Comparison of ENCODE assay signal across 22 cellular contexts in the genomic region with DNA sequence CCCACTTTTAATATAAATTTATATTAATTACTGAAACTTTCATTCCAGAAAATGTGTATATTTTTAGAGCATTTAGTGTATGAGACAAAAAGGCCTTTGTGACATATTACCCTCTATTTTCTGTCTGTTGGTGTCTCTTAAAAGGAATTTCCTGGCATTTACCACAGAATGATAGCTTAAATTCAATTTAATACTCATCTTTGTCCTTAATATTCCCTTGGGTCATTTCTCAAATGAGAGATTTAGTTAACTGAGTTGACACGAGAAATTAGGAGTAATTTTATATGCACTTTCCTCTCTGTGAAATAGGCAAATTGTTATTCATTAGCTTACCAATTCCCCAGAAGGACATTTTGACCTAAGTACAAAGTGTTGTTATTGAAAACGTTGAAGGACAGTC.
DNase-seq lines count a peak whose midpoint lies in the region; ATAC-seq and TF ChIP-seq lines count a peak whose summit lies in the region.
"Had no signal": no experiment of that assay in that cellular context is flagged by ENCODE, and none has a peak within 500 bp of the region (broad histone marks: within the 10 kb centered on the region; RNA-seq: fewer than 3 reads in every experiment).

No MANE protein-coding gene starts in this region.

- H3K9me3 ChIP-seq in SK-N-MC (ENCODE audit: low read depth, low read length) (peaks cover 1% of the 10 kb centered on the region; the same call in 1 of the 2 replicates), subcutaneous abdominal adipose tissue (ENCODE audit: control insufficient read depth in 5 of 5, low read length in 5 of 5) (no peaks in the 10 kb centered on the region), right atrium auricular region (no peaks in the 10 kb centered on the region), HAP-1 (no peaks in the 10 kb centered on the region)
- H3K9me3 ChIP-seq: BLaER1 treated with 17β-estradiol and CSF1 and Interleukin-3, amounts not matched to agents 10 nM and 100 nM had no signal

- H3K27ac ChIP-seq in SK-N-MC, result peak overlapping the region; percentile 100
- H3K27ac ChIP-seq in subcutaneous abdominal adipose tissue (ENCODE audit: low read depth, low read length), result peak overlapping the region; percentile 27
- no peak overlapping the region for H3K27ac ChIP-seq in right atrium auricular region
- H3K27ac ChIP-seq: BLaER1 treated with 17β-estradiol and CSF1 and Interleukin-3, amounts not matched to agents 10 nM and 100 nM; C4-2B had no signal

- peak overlapping the region; percentile 10 for H3K9ac ChIP-seq in SK-N-MC (ENCODE audit: insufficient read length)
- no peak overlapping the region for H3K9ac ChIP-seq in subcutaneous abdominal adipose tissue (ENCODE audit: low read length in 5 of 5)
- H3K9ac ChIP-seq: BLaER1 treated with 17β-estradiol and CSF1 and Interleukin-3, amounts not matched to agents 10 nM and 100 nM had no signal

- H3K36me3 ChIP-seq in SK-N-MC (ENCODE audit: insufficient read depth, low read length), result no peaks in the 10 kb centered on the region; the same call in 1 of the 2 replicates
- H3K36me3 ChIP-seq in subcutaneous abdominal adipose tissue (ENCODE audit: control insufficient read depth in 5 of 5, insufficient read depth in 5 of 5, low read length in 5 of 5), result no peaks in the 10 kb centered on the region
- no peaks in the 10 kb centered on the region for H3K36me3 ChIP-seq in right atrium auricular region
- H3K36me3 ChIP-seq in HAP-1 (replicated peaks), result no peaks in the 10 kb centered on the region
- H3K36me3 ChIP-seq: BLaER1 treated with 17β-estradiol and CSF1 and Interleukin-3, amounts not matched to agents 10 nM and 100 nM had no signal

- H3K27me3 ChIP-seq in subcutaneous abdominal adipose tissue (ENCODE audit: control insufficient read depth in 5 of 5, insufficient read depth in 4 of 5, low read length in 5 of 5) (no peaks in the 10 kb centered on the region), right atrium auricular region (no peaks in the 10 kb centered on the region), HAP-1 (ENCODE audit: low read depth) (no peaks in the 10 kb centered on the region)
- H3K27me3 ChIP-seq: BLaER1 treated with 17β-estradiol and CSF1 and Interleukin-3, amounts not matched to agents 10 nM and 100 nM had no signal

- in situ Hi-C loops in HAP-1 (cut with MboI; ENCODE audit: low sequenced_read_pairs), result no loop called here

- no peak for TF ChIP-seq CTCF in right atrium auricular region (IDR thresholded peaks at IDR 0.05)

- H3K4me3 ChIP-seq in SK-N-MC (no peak overlapping the region), subcutaneous abdominal adipose tissue (ENCODE audit: low read depth in 1 of 5, low read length in 5 of 5) (no peak overlapping the region), right atrium auricular region (no peak overlapping the region), HAP-1 (no peak overlapping the region)
- H3K4me3 ChIP-seq: BLaER1 treated with 17β-estradiol and CSF1 and Interleukin-3, amounts not matched to agents 10 nM and 100 nM; GM12878 had no signal

- no peak for ATAC-seq in HG02852 (IDR thresholded peaks at IDR 0.05; ENCODE audit: unreplicated experiment)
- ATAC-seq: CD8-positive, alpha-beta T cell; GM12878 had no signal

- peak; percentile 80 for DNase-seq in COLO829 (ENCODE audit: low spot score)
- DNase-seq in SK-N-MC (ENCODE audit: low read depth, low spot score), result no peak
- no peak for DNase-seq in right atrium auricular region (ENCODE audit: low spot score)
- no peak for DNase-seq in activated effector memory CD4-positive, alpha-beta T cell treated with Interleukin-2 at 50 U/mL for 16 hours
- no peak for DNase-seq in HAP-1 (ENCODE audit: low spot score in 2 of 2)
- DNase-seq: 8988T; AML-193; CD4-positive, alpha-beta T cell; CD8-positive, alpha-beta T cell; COR-L47; DMS 273 treated with DMSO at 0.1 percent for 48 hours; DMS153; DMS53; DMS79; DND-41; EL; GDM1 had no signal

- H3K4me1 ChIP-seq in subcutaneous abdominal adipose tissue (ENCODE audit: control insufficient read depth in 5 of 5, insufficient read depth in 5 of 5, low read length in 5 of 5) (peaks cover 0 to 39% (median 16%) of the 10 kb centered on the region in 5 donors), right atrium auricular region (no peaks in the 10 kb centered on the region), HAP-1 (no peaks in the 10 kb centered on the region)

Comparison
In these comparisons a context has a peak if more than half of its experiments do, and no peak if none do; other contexts are left out.
1. H3K27ac ChIP-seq: peak in SK-N-MC (single experiment) and subcutaneous abdominal adipose tissue (single experiment); none in right atrium auricular region (0 of 2).